8 cellular contexts compared by ENCODE assay signal in genomic region chr7:99472561-99473314, GRCh38. TPM values are rescaled to one million over a fixed set of nuclear protein-coding genes. Genes with fewer than 3 reads are reported as not detected.
A peak's percentile ranks its signal among the peaks of the same experiment; 100 is the strongest.
DNase-seq lines count a peak whose midpoint lies in the region; ATAC-seq and TF ChIP-seq lines count a peak whose summit lies in the region.

TSS of gene ZNF789 (plus strand) at chr7:99472890. CDS start at chr7:99476457, 3,567 bp downstream.

- H3K4me3 ChIP-seq in right atrium auricular region (peak within 1 kb of the TSS; percentile 73 to 92), psoas muscle (peak within 1 kb of the TSS; percentile 87), uterus (peak within 1 kb of the TSS; percentile 80 to 92)

- peak; percentile 54 for ATAC-seq in GM18499 (IDR thresholded peaks at IDR 0.05; ENCODE audit: insufficient read depth, unreplicated experiment)
- peak; percentile 96 for ATAC-seq in HG02943 (IDR thresholded peaks at IDR 0.05; ENCODE audit: low read depth, unreplicated experiment)
- ATAC-seq in psoas muscle = peak; percentile 98 to 100 (median 100)

- H3K27me3 ChIP-seq in right atrium auricular region (no peaks in the 10 kb centered on the region), psoas muscle (ENCODE audit: insufficient read depth in 3 of 3, low read length in 2 of 3) (no peaks in the 10 kb centered on the region), uterus (no peaks in the 10 kb centered on the region)

- 0% methylated on average over 51 to 56 of the region's 56 CpGs for WGBS in psoas muscle, 3 donors

- TF ChIP-seq POLR2A in uterus (IDR thresholded peaks at IDR 0.05) = peak in 1 of 2 donors; percentile 31

- H3K4me1 ChIP-seq in right atrium auricular region (peaks cover 0 to 24% of the 10 kb centered on the region in 2 donors), psoas muscle (peaks cover 6% of the 10 kb centered on the region), uterus (peaks cover 0 to 6% of the 10 kb centered on the region in 2 donors)

- intact Hi-C loops in T-helper 2 cell treated with Interferon-gamma antibody and Interleukin-4, amounts not matched to agents 100 ng/mL and 5 ng/mL, for 36 hours (cut with micrococcal nuclease) = loop anchor here (1.0 to 5.0 kb wide), 6 partner anchors 28 to 95 kb away; partner anchors contain the start of genes BUD31, FAM200A, PDAP1 and ZKSCAN5
- intact Hi-C loops in psoas muscle (cut with DNase I) = no loop called here
- intact Hi-C loops in uterus (cut with DNase I; ENCODE audit: low total_unique reads) = no loop called here

- H3K9me3 ChIP-seq in right atrium auricular region (no peaks in the 10 kb centered on the region), psoas muscle (no peaks in the 10 kb centered on the region), uterus (no peaks in the 10 kb centered on the region)

- no peaks in the 10 kb centered on the region for H3K36me3 ChIP-seq in right atrium auricular region
- H3K36me3 ChIP-seq in psoas muscle (ENCODE audit: insufficient read depth in 1 of 2, low read depth in 1 of 2) = peaks cover 0 to 6% of the 10 kb centered on the region in 2 donors
- H3K36me3 ChIP-seq in uterus = no peaks in the 10 kb centered on the region

- DNase-seq in NCI-H187 treated with DMSO at 0.1 percent for 48 hours (lab: John Stamatoyannopoulos, UW) (peak; percentile 83), anterior cingulate cortex (lab: John Stamatoyannopoulos, UW) (peak; percentile 71 to 99 (median 96)), right atrium auricular region (ENCODE audit: low spot score) (peak; percentile 99), psoas muscle (peak; percentile 99), uterus (peak; percentile 96 to 97)

- H3K27ac ChIP-seq in right atrium auricular region (peak within 1 kb of the TSS; percentile 88 to 89), psoas muscle (peak within 1 kb of the TSS; percentile 82), uterus (peak within 1 kb of the TSS; percentile 86 to 88)

- TF ChIP-seq CTCF in right atrium auricular region (IDR thresholded peaks at IDR 0.05) (peak in 1 of 2 donors; percentile 9), psoas muscle (IDR thresholded peaks at IDR 0.05) (no peak), uterus (IDR thresholded peaks at IDR 0.05) (peak in 2 of 4 experiments; percentile 3 to 16)

RNA-seq across cellular contexts. Expression of gene ZNF789, which starts in this region (rescaled TPM):
- total RNA-seq in T-helper 2 cell treated with Interferon-gamma antibody and Interleukin-4, amounts not matched to agents 100 ng/mL and 5 ng/mL, for 36 hours = 29.5 and 31.0 TPM in 2 replicates
- total RNA-seq in right atrium auricular region = 1 to 10 TPM in 1 of 2 donors, under 1 TPM in 1; 0.48 to 2.6 TPM
- 1 to 10 TPM; 1.6 to 4.0 (median 2.9) TPM for total RNA-seq in psoas muscle
- 1 to 10 TPM; 2.0 to 6.2 (median 2.2) TPM for polyA plus RNA-seq in psoas muscle
- 10 to 100 TPM in 3 of 4 donors, 1 to 10 TPM in 1; 1.5 to 24.5 (median 16.8) TPM for total RNA-seq in uterus

Comparison
In these comparisons a context has a peak if more than half of its experiments do, and no peak if none do; other contexts are left out.
1. Peak in every context shown above with its lines: DNase-seq, ATAC-seq, H3K4me3 ChIP-seq and H3K27ac ChIP-seq.